Comparison of ENCODE assay signal across 10 cellular contexts in genomic region chr7:140902305-140902953, GRCh38.
DNase-seq lines count a peak whose midpoint lies in the region; ATAC-seq lines count a peak whose summit lies in the region.
"Had no signal": no experiment of that assay in that cellular context is flagged by ENCODE, and none has a peak within 500 bp of the region (broad histone marks: within the 10 kb centered on the region; RNA-seq: fewer than 3 reads in every experiment).

No MANE protein-coding gene starts in this region.

- H3K9me3 ChIP-seq in effector memory CD4-positive, alpha-beta T cell (ENCODE audit: control insufficient read depth, low read length): no peaks in the 10 kb centered on the region

- no peaks in the 10 kb centered on the region for H3K36me3 ChIP-seq in effector memory CD4-positive, alpha-beta T cell (ENCODE audit: control insufficient read depth, insufficient read depth, low read length)

- no peak for DNase-seq in effector memory CD4-positive, alpha-beta T cell
- DNase-seq in HK-2 (ENCODE audit: unreplicated experiment) (no peak), NCI-H2171 treated with DMSO at 0.1 percent for 48 hours (lab: John Stamatoyannopoulos, UW) (no peak)
- no peak for DNase-seq in stimulated activated CD8-positive, alpha-beta memory T cell treated with anti-CD3 and anti-CD28 coated beads, Interleukin-4, amount 100 ng/mL, for 48 hours
- no peak for DNase-seq in activated CD4-positive, alpha-beta T cell treated with anti-CD3 and anti-CD28 coated beads for 48 hours
- DNase-seq: activated CD4-positive, CD25-positive, alpha-beta regulatory T cell treated with anti-CD3 and anti-CD28 coated beads, Interleukin-2, amount 50 U/mL, for 72 hours; heart right ventricle had no signal

- H3K27me3 ChIP-seq in effector memory CD4-positive, alpha-beta T cell (replicated peaks; ENCODE audit: control insufficient read depth, insufficient read depth, low read length, poor library complexity, severe bottlenecking): no peaks in the 10 kb centered on the region
- H3K27me3 ChIP-seq: heart right ventricle had no signal

- H3K4me3 ChIP-seq in effector memory CD4-positive, alpha-beta T cell (ENCODE audit: insufficient read depth, low read depth, low read length, poor library complexity, severe bottlenecking): no peak overlapping the region
- H3K4me3 ChIP-seq: heart right ventricle had no signal

- H3K4me1 ChIP-seq in effector memory CD4-positive, alpha-beta T cell (ENCODE audit: control insufficient read depth, insufficient read depth, low read length, poor library complexity, severe bottlenecking): peaks cover 6% of the 10 kb centered on the region

- ATAC-seq in GM18520 (IDR thresholded peaks at IDR 0.05; ENCODE audit: unreplicated experiment): peak; percentile 55
- peak; percentile 69 for ATAC-seq in GM21423 (IDR thresholded peaks at IDR 0.05; ENCODE audit: unreplicated experiment)
- peak; percentile 73 for ATAC-seq in HG03196 (IDR thresholded peaks at IDR 0.05; ENCODE audit: unreplicated experiment)
- ATAC-seq: heart right ventricle had no signal

- peak overlapping the region; percentile 32 for H3K27ac ChIP-seq in effector memory CD4-positive, alpha-beta T cell (ENCODE audit: insufficient read depth, low read length, poor library complexity, severe bottlenecking)
- H3K27ac ChIP-seq: heart right ventricle had no signal
